In the genomic region with DNA sequence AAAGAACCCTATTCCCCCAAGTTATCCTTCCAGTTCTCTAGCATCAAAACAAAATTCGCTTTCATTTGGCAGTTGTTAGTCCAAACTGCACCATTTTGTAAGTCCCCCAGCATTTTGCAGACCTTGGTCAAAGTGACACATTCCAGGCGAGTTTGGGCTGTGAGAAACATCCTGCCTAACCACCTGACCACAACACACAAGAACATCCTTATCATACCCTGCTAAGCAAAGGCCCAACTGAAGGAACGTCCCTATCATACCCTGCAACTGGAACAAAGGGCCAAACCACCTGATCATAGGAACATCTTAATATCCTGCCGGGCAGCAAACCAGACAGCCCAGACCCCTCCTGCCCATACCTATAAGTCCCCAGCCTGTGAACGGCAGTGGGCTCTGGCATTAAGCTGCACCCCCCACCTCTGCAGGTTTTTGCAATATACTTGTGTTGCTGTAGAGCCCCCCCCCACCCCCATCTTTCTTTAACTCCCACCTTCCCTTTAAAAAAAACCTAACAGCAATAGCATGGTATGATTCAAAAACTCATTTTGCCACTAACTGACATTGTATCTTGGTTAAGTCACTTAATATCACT, we compare ENCODE assay signal across 8 cellular contexts. TPM values are rescaled to one million over a fixed set of nuclear protein-coding genes. Genes with fewer than 3 reads are reported as not detected.
DNase-seq lines count a peak whose midpoint lies in the region; ATAC-seq and TF ChIP-seq lines count a peak whose summit lies in the region.

No MANE protein-coding gene starts in this region.

- H3K4me3 Mint-ChIP-seq in WTC11 = peak overlapping the region; percentile 88

- 33% methylated on average over 5 of the region's 5 CpGs for WGBS in hepatocyte (ENCODE audit: low lambda C conversion rate, missing lambda C conversion rate)

- H3K27ac Mint-ChIP-seq in WTC11 = peak overlapping the region; percentile 67

- peak overlapping the region; percentile 47 for H3K4me3 ChIP-seq in hepatocyte

- H3K4me1 ChIP-seq in hepatocyte (ENCODE audit: insufficient read depth) = peaks cover 16% of the 10 kb centered on the region

- CTCF ChIA-PET in WTC11 (lab: Charles Lee) = no interaction called here

- peaks cover 16% of the 10 kb centered on the region for H3K36me3 Mint-ChIP-seq in WTC11

- no peaks in the 10 kb centered on the region; the same call in 1 of the 2 replicates for H3K27me3 Mint-ChIP-seq in WTC11 (ENCODE audit: low read depth)

- peak overlapping the region; percentile 98 for H3K27ac ChIP-seq in hepatocyte

- POLR2A ChIA-PET in WTC11 (lab: Charles Lee) = no interaction called here

- H3K4me1 Mint-ChIP-seq in WTC11 = peaks cover 34% of the 10 kb centered on the region

- ATAC-seq in WTC11 = 0 out of 2 replicates have a peak, but pooled peaks have one; percentile 2

- no peaks in the 10 kb centered on the region for H3K27me3 ChIP-seq in hepatocyte

- H3K36me3 ChIP-seq in hepatocyte (replicated peaks; ENCODE audit: insufficient read depth, low read depth) = no peaks in the 10 kb centered on the region

- no peaks in the 10 kb centered on the region for H3K9me3 ChIP-seq in hepatocyte (ENCODE audit: low read depth)

- H3K4me2 ChIP-seq in hepatocyte = peak overlapping the region; percentile 86

- H3K9me2 ChIP-seq in hepatocyte (replicated peaks; ENCODE audit: insufficient read depth) = no peaks in the 10 kb centered on the region

- DNase-seq in stimulated activated CD4-positive, alpha-beta T cell treated with anti-CD3 and anti-CD28 coated beads, Interleukin-15, amount 100 ng/mL, for 24 hours = peak; percentile 23
- no peak for DNase-seq in stimulated activated CD4-positive, alpha-beta T cell treated with anti-CD3 and anti-CD28 coated beads, Interleukin-4, amount 100 ng/mL, for 1 hour
- DNase-seq in WTC11 (ENCODE audit: low spot score) (no peak), hepatocyte (ENCODE audit: low spot score) (no peak), DMS 273 (lab: John Stamatoyannopoulos, UW; ENCODE audit: unreplicated experiment) (no peak), NCI-H2029 treated with DMSO at 0.1 percent for 48 hours (lab: John Stamatoyannopoulos, UW) (no peak), NCI-H187 (lab: John Stamatoyannopoulos, UW) (no peak), activated gamma-delta T cell (lab: John Stamatoyannopoulos, UW) (no peak)

- H2AFZ ChIP-seq in hepatocyte = no peak overlapping the region

- peaks cover 3% of the 10 kb centered on the region; the same call in 1 of the 2 replicates for H3K9me3 Mint-ChIP-seq in WTC11

- H3K79me2 ChIP-seq in hepatocyte = peaks cover 70% of the 10 kb centered on the region

- TF ChIP-seq CTCF in WTC11 (IDR thresholded peaks at IDR 0.05) = no peak
- TF ChIP-seq CTCF in hepatocyte (IDR thresholded peaks at IDR 0.05; ENCODE audit: poor library complexity) = no peak

- H4K20me1 ChIP-seq in hepatocyte (ENCODE audit: insufficient read depth, poor library complexity, severe bottlenecking) = peaks cover 10% of the 10 kb centered on the region

TF ChIP-seq in WTC11, 78 proteins besides CTCF, POLR2A, EP300 and RAD21:
- TF ChIP-seq ZNF219 (CRISPR knock-in tag; IDR thresholded peaks at IDR 0.05; ENCODE audit: borderline replicate concordance) (no peak), TEAD1 (CRISPR knock-in tag; IDR thresholded peaks at IDR 0.05) (peak; percentile 67; the same call in 1 of the 2 replicates), ARID4B (CRISPR knock-in tag; IDR thresholded peaks at IDR 0.05; ENCODE audit: borderline replicate concordance) (no peak), ZBTB21 (CRISPR knock-in tag; IDR thresholded peaks at IDR 0.05; ENCODE audit: borderline replicate concordance) (no peak), TEAD4 (CRISPR knock-in tag; IDR thresholded peaks at IDR 0.05) (0 out of 2 replicates have a peak, but pooled peaks have one; percentile 39)
- TF ChIP-seq, protein P1, sequence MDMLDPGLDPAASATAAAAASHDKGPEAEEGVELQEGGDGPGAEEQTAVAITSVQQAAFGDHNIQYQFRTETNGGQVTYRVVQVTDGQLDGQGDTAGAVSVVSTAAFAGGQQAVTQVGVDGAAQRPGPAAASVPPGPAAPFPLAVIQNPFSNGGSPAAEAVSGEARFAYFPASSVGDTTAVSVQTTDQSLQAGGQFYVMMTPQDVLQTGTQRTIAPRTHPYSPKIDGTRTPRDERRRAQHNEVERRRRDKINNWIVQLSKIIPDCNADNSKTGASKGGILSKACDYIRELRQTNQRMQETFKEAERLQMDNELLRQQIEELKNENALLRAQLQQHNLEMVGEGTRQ (CRISPR knock-in tag; IDR thresholded peaks at IDR 0.05) = 0 out of 2 replicates have a peak, but pooled peaks have one; percentile 22
TF ChIP-seq in WTC11: peak in this region for 3.

RNA-seq across cellular contexts. Expression of gene PCNX4, which starts 2.7 kb away (rescaled TPM):
- 31.7 to 39.9 TPM (median 37.8 TPM) in 3 replicates for total RNA-seq in WTC11 (2021)
- total RNA-seq in hepatocyte = 60.0 and 84.2 TPM in 2 replicates
- 22.4 and 28.8 TPM in 2 replicates for polyA plus RNA-seq in hepatocyte
